ENCODE assay signal across 22 cellular contexts in the genomic region with DNA sequence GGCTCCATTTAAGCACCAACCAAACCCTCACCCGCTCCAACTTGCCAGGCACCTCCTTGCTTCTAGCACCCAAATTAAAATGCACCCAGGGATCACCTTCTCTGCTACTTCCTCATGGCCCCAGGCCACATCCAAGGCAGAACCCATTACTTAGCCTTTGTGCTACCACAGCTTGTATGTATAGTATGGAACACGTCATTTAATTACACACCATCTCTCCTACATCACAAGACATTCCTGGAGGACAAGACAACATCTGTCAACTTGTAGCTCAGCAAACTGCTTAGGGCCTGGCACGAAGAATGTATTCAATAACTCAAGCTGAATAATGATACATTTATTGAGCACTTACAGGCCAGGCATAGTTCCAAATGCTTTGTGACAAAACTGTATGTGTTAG.
"Had no signal": no experiment of that assay in that cellular context is flagged by ENCODE, and none has a peak within 500 bp of the region (broad histone marks: within the 10 kb centered on the region; RNA-seq: fewer than 3 reads in every experiment).

No MANE protein-coding gene starts in this region.

- ATAC-seq: body of pancreas; left lung; naive thymus-derived CD4-positive, alpha-beta T cell had no signal

- H3K27me3 ChIP-seq: body of pancreas, left lung, thyroid gland had no signal

- H3K9me3 Mint-ChIP-seq: activated naive CD4-positive, alpha-beta T cell treated with anti-CD3 and anti-CD28 coated beads for 36 hours; naive thymus-derived CD4-positive, alpha-beta T cell had no signal

- DNase-seq: activated CD4-positive, alpha-beta T cell treated with anti-CD3 and anti-CD28 coated beads for 4 hours; activated CD4-positive, alpha-beta T cell treated with anti-CD3 and anti-CD28 coated beads, Interleukin-2, amount 50 U/mL, for 48 hours; activated CD4-positive, CD25-positive, alpha-beta regulatory T cell; activated CD8-positive, alpha-beta memory T cell treated with anti-CD3 and anti-CD28 coated beads, Interleukin-2, amount 50 U/mL, for 48 hours; activated naive CD4-positive, alpha-beta T cell treated with anti-CD3 and anti-CD28 coated beads for 36 hours; activated T-cell treated with anti-CD3 and anti-CD28 coated beads, Interleukin-2, amount 50 U/mL, for 48 hours; body of pancreas; caudate nucleus; effector memory CD4-positive, alpha-beta T cell; foreskin fibroblast; left lung; naive thymus-derived CD4-positive, alpha-beta T cell; retina; stimulated activated CD4-positive, alpha-beta T cell treated with anti-CD3 and anti-CD28 coated beads, Interleukin-2, amount 100 ng/mL, for 48 hours; stimulated activated CD8-positive, alpha-beta memory T cell treated with anti-CD3 and anti-CD28 coated beads, Interleukin-4, amount 100 ng/mL, for 48 hours; stimulated activated naive CD4-positive, alpha-beta T cell treated with Interleukin-2 at 50 U/mL for 16 hours; T1000; thyroid gland had no signal

- H3K4me3 ChIP-seq: body of pancreas, left lung, lung, thyroid gland had no signal

- H3K4me1 ChIP-seq: body of pancreas, thyroid gland had no signal

- FAIRE-seq: colon had no signal

- H3K9me3 ChIP-seq: body of pancreas, left lung, thyroid gland had no signal

- H3K27ac Mint-ChIP-seq: activated naive CD4-positive, alpha-beta T cell treated with anti-CD3 and anti-CD28 coated beads for 36 hours; progenitor cell of endocrine pancreas had no signal

- H3K27me3 Mint-ChIP-seq: naive thymus-derived CD4-positive, alpha-beta T cell; progenitor cell of endocrine pancreas had no signal

- H3K4me3 Mint-ChIP-seq: activated naive CD4-positive, alpha-beta T cell treated with anti-CD3 and anti-CD28 coated beads for 36 hours; naive thymus-derived CD4-positive, alpha-beta T cell had no signal

- H3K27ac ChIP-seq: body of pancreas, epithelial cell of prostate, thyroid gland had no signal
